In genomic region chr19:16085115-16085514, GRCh38 we compare ENCODE assay signal across 12 cellular contexts. TPM values are rescaled to one million over a fixed set of nuclear protein-coding genes. Genes with fewer than 3 reads are reported as not detected.
DNase-seq lines count a peak whose midpoint lies in the region; FAIRE-seq and TF ChIP-seq lines count a peak whose summit lies in the region.
"Had no signal": no experiment of that assay in that cellular context is flagged by ENCODE, and none has a peak within 500 bp of the region (broad histone marks: within the 10 kb centered on the region; RNA-seq: fewer than 3 reads in every experiment).

No MANE protein-coding gene starts in this region.

- H2BK120ac ChIP-seq in trophoblast cell (ENCODE audit: insufficient read depth, low read length, poor library complexity), result no peak overlapping the region

- peak overlapping the region; percentile 14; the same call in 1 of the 2 replicates for H3K27ac ChIP-seq in PC-9
- no peak overlapping the region for H3K27ac ChIP-seq in trophoblast cell (ENCODE audit: low read depth, low read length)
- H3K27ac ChIP-seq: ovary had no signal

- peak overlapping the region; percentile 35 for H3K4ac ChIP-seq in trophoblast cell (ENCODE audit: low read depth, low read length)

- TF ChIP-seq CTCF in PC-9 (conservative IDR thresholded peaks at IDR 0.05), result no peak
- TF ChIP-seq CTCF in bronchial epithelial cell (IDR thresholded peaks at IDR 0.05; ENCODE audit: insufficient read depth, low read length, severe bottlenecking), result no peak

- no peak for FAIRE-seq in bronchial epithelial cell (lab: Jason Lieb, UNC)
- FAIRE-seq: endometrium had no signal

- no peak overlapping the region for H3K4me3 ChIP-seq in PC-9
- no peak overlapping the region for H3K4me3 ChIP-seq in bronchial epithelial cell (ENCODE audit: low read depth, low read length)
- H3K4me3 ChIP-seq in trophoblast cell (ENCODE audit: low read depth, low read length), result no peak overlapping the region
- H3K4me3 ChIP-seq: ovary had no signal

- no peaks in the 10 kb centered on the region for H3K9me2 ChIP-seq in PC-9 (ENCODE audit: insufficient read depth)

- POLR2A ChIA-PET in PC-9 (lab: Charles Lee; ENCODE audit: unreplicated experiment), result interaction anchor here (0.6 kb wide), 1 partner anchor 58 kb away, joined by 3 read pairs; the partner anchor contains the start of gene HSH2D

- H3K36me3 ChIP-seq in PC-9 (ENCODE audit: low read depth), result peaks cover 80% of the 10 kb centered on the region
- H3K36me3 ChIP-seq in bronchial epithelial cell (ENCODE audit: control insufficient read depth, insufficient read depth, low read length), result peaks cover 64% of the 10 kb centered on the region
- H3K36me3 ChIP-seq in trophoblast cell (ENCODE audit: control insufficient read depth in 1 of 2, insufficient read depth in 2 of 2, low read length in 2 of 2), result peaks cover 95 to 98% of the 10 kb centered on the region in 2 experiments
- H3K36me3 ChIP-seq: ovary had no signal

- no peak overlapping the region for H2AK5ac ChIP-seq in trophoblast cell (ENCODE audit: low read length)

- no peak overlapping the region for H3K9ac ChIP-seq in trophoblast cell (ENCODE audit: low read length)

- no peak overlapping the region for H2BK12ac ChIP-seq in trophoblast cell (ENCODE audit: low read length)

- no peak overlapping the region for H3K14ac ChIP-seq in trophoblast cell (ENCODE audit: low read length)

- H4K20me1 ChIP-seq in PC-9 (ENCODE audit: insufficient read depth), result peaks cover 6% of the 10 kb centered on the region

- intact Hi-C loops in PC-9 (cut with micrococcal nuclease; ENCODE audit: unreplicated experiment), result no loop called here

- no CpG with 5 or more reads among the region's 6 CpGs for WGBS in trophoblast cell (ENCODE audit: extremely low coverage, insufficient coverage, insufficient read length)

- H3K4me2 ChIP-seq in PC-9 (no peak overlapping the region), trophoblast cell (ENCODE audit: low read length) (no peak overlapping the region)

- H2AFZ ChIP-seq in PC-9 (no peak overlapping the region), trophoblast cell (ENCODE audit: insufficient read depth, low read length, poor library complexity) (no peak overlapping the region)

- H3F3A ChIP-seq in PC-9 (ENCODE audit: insufficient read depth, low read depth), result peaks cover 96% of the 10 kb centered on the region

- no peak overlapping the region for H4K8ac ChIP-seq in trophoblast cell (ENCODE audit: low read depth, low read length)

- no peak overlapping the region for H3K18ac ChIP-seq in trophoblast cell (ENCODE audit: low read length)

- no peak overlapping the region for H4K91ac ChIP-seq in trophoblast cell (ENCODE audit: low read depth, low read length)

- no TSS peak for BruUV-seq in PC-9 (replicated peaks; lab: Mats Ljungman, UMichigan)

- CTCF ChIA-PET in PC-9 (lab: Charles Lee), result no interaction called here

- no peak overlapping the region for H2BK5ac ChIP-seq in trophoblast cell (ENCODE audit: low read depth, low read length, poor library complexity)

- H3K27me3 ChIP-seq in PC-9 (ENCODE audit: insufficient read depth, low read depth), result no peaks in the 10 kb centered on the region
- no peaks in the 10 kb centered on the region for H3K27me3 ChIP-seq in bronchial epithelial cell (ENCODE audit: control insufficient read depth, insufficient read depth, low read length)
- no peaks in the 10 kb centered on the region for H3K27me3 ChIP-seq in trophoblast cell (ENCODE audit: insufficient read depth, low read length)
- H3K27me3 ChIP-seq: ovary had no signal

- peaks cover 59% of the 10 kb centered on the region for H3K4me1 ChIP-seq in PC-9 (replicated peaks; ENCODE audit: insufficient read depth)
- H3K4me1 ChIP-seq in trophoblast cell (ENCODE audit: control insufficient read depth in 1 of 2, insufficient read depth in 2 of 2, low read length in 2 of 2), result peaks cover 0 to 3% of the 10 kb centered on the region in 2 experiments

- H3K79me2 ChIP-seq in PC-9 (ENCODE audit: low read depth) (peaks cover 65% of the 10 kb centered on the region), trophoblast cell (ENCODE audit: control insufficient read depth, insufficient read depth, low read length, poor library complexity) (peaks cover 12% of the 10 kb centered on the region)

- peaks cover 2% of the 10 kb centered on the region for H3K79me1 ChIP-seq in trophoblast cell (ENCODE audit: low read length)

- peak; percentile 50 for DNase-seq in ELR (ENCODE audit: low read depth)
- DNase-seq in PC-9, result peak in 1 of 2 experiments; percentile 63
- peak; percentile 49 for DNase-seq in bronchial epithelial cell (ENCODE audit: low read depth)
- no peak for DNase-seq in trophoblast cell
- DNase-seq in hippocampal formation (lab: John Stamatoyannopoulos, UW), result no peak
- no peak for DNase-seq in AG08396 (ENCODE audit: low spot score)
- no peak for DNase-seq in amygdala (lab: John Stamatoyannopoulos, UW)
- DNase-seq in NCI-H345 (lab: John Stamatoyannopoulos, UW), result no peak
- DNase-seq: activated gamma-delta T cell treated with Interleukin-2 at 50 U/mL for 16 hours, NCI-H2227 treated with DMSO at 0.1 percent for 48 hours, ovary had no signal

- H3K23ac ChIP-seq in trophoblast cell (ENCODE audit: low read length), result no peak overlapping the region

- no peaks in the 10 kb centered on the region for H3K9me3 ChIP-seq in PC-9 (ENCODE audit: insufficient read depth, low read depth)
- H3K9me3 ChIP-seq in trophoblast cell (ENCODE audit: insufficient read depth, low read depth, low read length), result no peaks in the 10 kb centered on the region
- H3K9me3 ChIP-seq: ovary had no signal

- no peak overlapping the region for H4K12ac ChIP-seq in trophoblast cell (ENCODE audit: low read depth, low read length)

RNA-seq across cellular contexts. Expression of gene TPM4, which starts 8.8 kb away (rescaled TPM):
- total RNA-seq in PC-9 (2021) (279 and 307 TPM in 2 replicates), bronchial epithelial cell (235 and 395 TPM in 2 replicates)
- 859 and 864 TPM in 2 replicates for polyA plus RNA-seq in trophoblast cell (2013)

RNA-seq across cellular contexts. Expression of gene RAB8A, which starts 26.6 kb away (rescaled TPM):
- total RNA-seq in PC-9 (2021), result 87.9 and 104 TPM in 2 replicates
- total RNA-seq in bronchial epithelial cell, result 76.6 and 99.2 TPM in 2 replicates
- polyA plus RNA-seq in trophoblast cell (2013), result 61.7 and 61.9 TPM in 2 replicates

RNA-seq across cellular contexts. Expression of gene HSH2D, which starts 58.4 kb away (rescaled TPM):
- total RNA-seq in PC-9 (2021) (10.9 and 13.7 TPM in 2 replicates), bronchial epithelial cell (0.26 and 0.38 TPM in 2 replicates)
- polyA plus RNA-seq in trophoblast cell (2013), result 0.10 and 0.17 TPM in 2 replicates

Comparison
In these comparisons a context has a peak if more than half of its experiments do, and no peak if none do; other contexts are left out.
1. DNase-seq: peak in ELR (single experiment) and bronchial epithelial cell (single experiment); none in trophoblast cell (0 of 2), hippocampal formation (0 of 2), AG08396 (single experiment), amygdala (0 of 56) and NCI-H345 (single experiment).